Comparison of ENCODE assay signal across 18 cellular contexts in the genomic region with DNA sequence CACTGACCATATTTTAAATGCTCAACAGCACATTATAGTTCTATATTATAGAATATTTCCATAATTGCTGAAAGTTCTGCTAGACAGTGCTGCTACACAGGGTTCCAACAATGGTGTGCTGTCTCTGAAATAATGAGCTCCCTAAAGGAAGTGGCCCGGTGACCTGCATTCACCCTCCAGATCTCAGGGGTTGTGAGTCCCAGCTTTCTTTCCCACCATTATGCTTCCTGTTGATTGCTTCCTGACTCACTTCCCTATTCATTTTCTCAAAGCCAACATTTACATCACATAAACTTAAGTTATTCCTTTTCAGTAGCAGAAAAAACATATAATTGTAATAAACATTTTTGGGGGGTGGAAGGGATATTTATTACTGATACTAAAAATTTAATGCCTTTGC. TPM values are rescaled to one million over a fixed set of nuclear protein-coding genes. Genes with fewer than 3 reads are reported as not detected.
DNase-seq lines count a peak whose midpoint lies in the region; ATAC-seq lines count a peak whose summit lies in the region.
"Had no signal": no experiment of that assay in that cellular context is flagged by ENCODE, and none has a peak within 500 bp of the region (broad histone marks: within the 10 kb centered on the region; RNA-seq: fewer than 3 reads in every experiment).

No MANE protein-coding gene starts in this region.

- H3K27ac Mint-ChIP-seq in activated naive CD8-positive, alpha-beta T cell: peak overlapping the region; percentile 96
- no peak overlapping the region for H3K27ac Mint-ChIP-seq in activated naive CD8-positive, alpha-beta T cell treated with anti-CD3 and anti-CD28 coated beads for 36 hours

- H3K9me3 Mint-ChIP-seq in activated naive CD8-positive, alpha-beta T cell (ENCODE audit: low read depth): no peaks in the 10 kb centered on the region
- no peaks in the 10 kb centered on the region for H3K9me3 Mint-ChIP-seq in activated naive CD8-positive, alpha-beta T cell treated with anti-CD3 and anti-CD28 coated beads for 36 hours

- no peak for DNase-seq in activated naive CD8-positive, alpha-beta T cell treated with anti-CD3 and anti-CD28 coated beads for 36 hours
- DNase-seq in M059J (ENCODE audit: low read depth): peak; percentile 76
- peak; percentile 89 for DNase-seq in dermis blood vessel endothelial cell
- peak; percentile 81 for DNase-seq in pulmonary artery endothelial cell (ENCODE audit: low read depth, low spot score)
- DNase-seq in NCI-H1930 (lab: John Stamatoyannopoulos, UW): no peak
- DNase-seq in epidermal melanocyte (ENCODE audit: insufficient read length, low spot score): no peak
- DNase-seq: activated gamma-delta T cell, body of pancreas, hippocampal formation, kidney glomerular epithelial cell, NCI-H2029 treated with DMSO at 0.1 percent for 48 hours, NCI-H524 treated with DMSO at 0.1 percent for 48 hours, psoas muscle had no signal

- no peak for ATAC-seq in GM18511 (IDR thresholded peaks at IDR 0.05; ENCODE audit: unreplicated experiment)
- ATAC-seq: body of pancreas, psoas muscle had no signal

- peaks cover 68% of the 10 kb centered on the region for H3K4me1 Mint-ChIP-seq in activated naive CD8-positive, alpha-beta T cell (ENCODE audit: low read depth)
- peaks cover 63% of the 10 kb centered on the region for H3K4me1 Mint-ChIP-seq in activated naive CD8-positive, alpha-beta T cell treated with anti-CD3 and anti-CD28 coated beads for 36 hours

- H3K27me3 Mint-ChIP-seq in activated naive CD8-positive, alpha-beta T cell: no peaks in the 10 kb centered on the region
- no peaks in the 10 kb centered on the region for H3K27me3 Mint-ChIP-seq in activated naive CD8-positive, alpha-beta T cell treated with anti-CD3 and anti-CD28 coated beads for 36 hours

- no peak overlapping the region for H3K4me3 Mint-ChIP-seq in activated naive CD8-positive, alpha-beta T cell
- H3K4me3 Mint-ChIP-seq in activated naive CD8-positive, alpha-beta T cell treated with anti-CD3 and anti-CD28 coated beads for 36 hours: no peak overlapping the region

- no peaks in the 10 kb centered on the region for H3K36me3 Mint-ChIP-seq in activated naive CD8-positive, alpha-beta T cell
- H3K36me3 Mint-ChIP-seq in activated naive CD8-positive, alpha-beta T cell treated with anti-CD3 and anti-CD28 coated beads for 36 hours: peaks cover 5% of the 10 kb centered on the region

RNA-seq across cellular contexts. Expression of a gene that starts 13.0 kb away (rescaled TPM):
- total RNA-seq in activated naive CD8-positive, alpha-beta T cell treated with anti-CD3 and anti-CD28 coated beads for 36 hours: under 1 TPM; 0.19 to 0.30 TPM
- not detected in 2 replicates for total RNA-seq in M059J (2014; rRNA removed; shearing (Covaris generic))
- total RNA-seq in dermis blood vessel endothelial cell (not detected in 2 replicates), pulmonary artery endothelial cell (0.07 TPM in 1 of 2 replicates, not detected in the other)
- total RNA-seq: body of pancreas, dermis microvascular lymphatic vessel endothelial cell, fibroblast of lung, psoas muscle, subcutaneous adipose tissue had no signal

RNA-seq across cellular contexts. Expression of a gene that starts 46.3 kb away (rescaled TPM):
- total RNA-seq in activated naive CD8-positive, alpha-beta T cell treated with anti-CD3 and anti-CD28 coated beads for 36 hours: 10 to 100 TPM; 30.3 to 31.1 TPM
- total RNA-seq in M059J (2014; rRNA removed; shearing (Covaris generic)): 22.7 and 29.8 TPM in 2 replicates
- total RNA-seq in dermis blood vessel endothelial cell (18.4 and 18.9 TPM in 2 replicates), pulmonary artery endothelial cell (14.6 and 23.2 TPM in 2 replicates)

RNA-seq across cellular contexts. Expression of a gene that starts 46.5 kb away (rescaled TPM):
- 1 to 10 TPM; 7.9 to 8.7 TPM for total RNA-seq in activated naive CD8-positive, alpha-beta T cell treated with anti-CD3 and anti-CD28 coated beads for 36 hours
- 31.3 and 34.2 TPM in 2 replicates for total RNA-seq in M059J (2014; rRNA removed; shearing (Covaris generic))
- 10.4 and 10.5 TPM in 2 replicates for total RNA-seq in dermis blood vessel endothelial cell
- total RNA-seq in pulmonary artery endothelial cell: 9.4 and 14.4 TPM in 2 replicates

Comparison
In these comparisons a context has a peak if more than half of its experiments do, and no peak if none do; other contexts are left out.
1. DNase-seq: peak in M059J (single experiment), dermis blood vessel endothelial cell (single experiment) and pulmonary artery endothelial cell (single experiment); none in activated naive CD8-positive, alpha-beta T cell treated with anti-CD3 and anti-CD28 coated beads for 36 hours (single experiment), NCI-H1930 (0 of 2) and epidermal melanocyte (single experiment).